10 cellular contexts compared by ENCODE assay signal in genomic region chr16:55822280-55822810, GRCh38. TPM values are rescaled to one million over a fixed set of nuclear protein-coding genes. Genes with fewer than 3 reads are reported as not detected.
"Had no signal": no experiment of that assay in that cellular context is flagged by ENCODE, and none has a peak within 500 bp of the region (broad histone marks: within the 10 kb centered on the region; RNA-seq: fewer than 3 reads in every experiment).

No MANE protein-coding gene starts in this region.

- H3K4me3 Mint-ChIP-seq: HFFc6 had no signal

- H3K27ac ChIP-seq: GM23248 had no signal

- H3K36me3 ChIP-seq: HAP-1 had no signal

- ATAC-seq: HCT116, K562 had no signal

- H3K9ac ChIP-seq: GM23248 had no signal

- H3K27ac Mint-ChIP-seq: HFFc6 had no signal

- DNase-seq: GM23248, GOT3, H7, HFFc6, IMR-90 had no signal

- H3K9me3 ChIP-seq: HAP-1 had no signal

- H2AFZ ChIP-seq: GM23248 had no signal

- H3K4me3 ChIP-seq: GM23248, HAP-1, K562 had no signal

- H3K4me1 ChIP-seq: HAP-1 had no signal

RNA-seq across cellular contexts. Expression of gene CES1, which starts 10.6 kb away (rescaled TPM):
- total RNA-seq: GM23248, H7, HFFc6, HT-29, IMR-90 had no signal

RNA-seq across cellular contexts. Expression of gene CES5A, which starts 52.8 kb away (rescaled TPM):
- total RNA-seq: GM23248, H4, H7, HFFc6, HT-29, IMR-90 had no signal
- polyA plus RNA-seq: GM23248, IMR-90 had no signal
